In genomic region chr1:46096269-46097148, GRCh38 we compare ENCODE assay signal across 1 cellular context.
TF ChIP-seq lines count a peak whose summit lies in the region.

No MANE protein-coding gene starts in this region.

TF ChIP-seq in K562, 482 proteins besides CTCF, POLR2A, EP300 and RAD21 (continued from another document):
- TF ChIP-seq PBX2 (CRISPR knock-in tag; IDR thresholded peaks at IDR 0.05; ENCODE audit: low read depth) = no peak
- 0 out of 2 replicates have a peak, but pooled peaks have one; percentile 6 for TF ChIP-seq PBX2 (tag; conservative IDR thresholded peaks at IDR 0.05; ENCODE audit: low read depth)
- TF ChIP-seq MTA1 (IDR thresholded peaks at IDR 0.05; ENCODE audit: borderline replicate concordance) = peak; percentile 6; the same call in 1 of the 2 replicates
- TF ChIP-seq CHD4 (IDR thresholded peaks at IDR 0.05; ENCODE audit: insufficient read depth, insufficient replicate concordance, low read depth, low read length, poor library complexity, severe bottlenecking) = no peak
- TF ChIP-seq NBN (IDR thresholded peaks at IDR 0.05; ENCODE audit: low read depth) = peak; percentile 87
- peak; percentile 65; the same call in 1 of the 2 replicates for TF ChIP-seq SMARCC2 (IDR thresholded peaks at IDR 0.05; ENCODE audit: low read depth)
- peak in 1 of 2 experiments; percentile 53; a peak in 1 of 4 replicates for TF ChIP-seq FOXK2 (conservative IDR thresholded peaks at IDR 0.05 in 1 of 2, IDR thresholded peaks at IDR 0.05 in 1 of 2; ENCODE audit: low read depth in 2 of 2)
- TF ChIP-seq CC2D1A (IDR thresholded peaks at IDR 0.05) = peak; percentile 41; the same call in 1 of the 2 replicates
- TF ChIP-seq ATF3 (IDR thresholded peaks at IDR 0.05) = no peak
- TF ChIP-seq ATF3 (CRISPR knock-in tag; conservative IDR thresholded peaks at IDR 0.05) = no peak
- TF ChIP-seq EP400 (IDR thresholded peaks at IDR 0.05) = peak; percentile 26; the same call in 1 of the 2 replicates
- TF ChIP-seq ZNF512 (tag; IDR thresholded peaks at IDR 0.05) = peak; percentile 53; the same call in 1 of the 2 replicates
- TF ChIP-seq ZNF121 (CRISPR knock-in tag; conservative IDR thresholded peaks at IDR 0.05) = peak; percentile 90
- no peak for TF ChIP-seq TBL1XR1 (IDR thresholded peaks at IDR 0.05; ENCODE audit: low read length in 2 of 2)
- TF ChIP-seq HDAC6 (IDR thresholded peaks at IDR 0.05; ENCODE audit: low read depth, low read length) = no peak
- TF ChIP-seq CTBP1 (IDR thresholded peaks at IDR 0.05; ENCODE audit: borderline replicate concordance) = 0 out of 2 replicates have a peak, but pooled peaks have one; percentile 20
- no peak for TF ChIP-seq TEAD1 (CRISPR knock-in tag; IDR thresholded peaks at IDR 0.05)
- 0 out of 2 replicates have a peak, but pooled peaks have one; percentile 27 for TF ChIP-seq L3MBTL2 (IDR thresholded peaks at IDR 0.05)
- TF ChIP-seq ZNF507 (tag; conservative IDR thresholded peaks at IDR 0.05) = peak; percentile 22; the same call in 1 of the 2 replicates
- TF ChIP-seq DPF2 (IDR thresholded peaks at IDR 0.05) = peak; percentile 67
- TF ChIP-seq BRD9 (IDR thresholded peaks at IDR 0.05; ENCODE audit: low read depth, partially characterized antibody) = peak; percentile 46
- no peak for TF ChIP-seq HBP1 (CRISPR knock-in tag; IDR thresholded peaks at IDR 0.05)
- TF ChIP-seq SMARCE1 (IDR thresholded peaks at IDR 0.05) = peak; percentile 86; the same call in 1 of the 2 replicates
- no peak for TF ChIP-seq IRF2 (CRISPR knock-in tag; IDR thresholded peaks at IDR 0.05)
- TF ChIP-seq LEF1 (IDR thresholded peaks at IDR 0.05) = peak; percentile 38; the same call in 1 of the 2 replicates
